In genomic region chr14:50823051-50823762, GRCh38 we compare ENCODE assay signal across 8 cellular contexts. TPM values are rescaled to one million over a fixed set of nuclear protein-coding genes. Genes with fewer than 3 reads are reported as not detected.
DNase-seq lines count a peak whose midpoint lies in the region; ATAC-seq and TF ChIP-seq lines count a peak whose summit lies in the region.
"Had no signal": no experiment of that assay in that cellular context is flagged by ENCODE, and none has a peak within 500 bp of the region (broad histone marks: within the 10 kb centered on the region; RNA-seq: fewer than 3 reads in every experiment).

No MANE protein-coding gene starts in this region.

- peaks cover 0 to 17% (median 2%) of the 10 kb centered on the region in 4 donors for H3K4me1 ChIP-seq in tibial artery

- no peaks in the 10 kb centered on the region for H3K36me3 ChIP-seq in tibial artery

- H3K4me1 Mint-ChIP-seq in activated naive CD8-positive, alpha-beta T cell treated with anti-CD3 and anti-CD28 coated beads for 36 hours = peaks cover 86% of the 10 kb centered on the region
- peaks cover 74% of the 10 kb centered on the region for H3K4me1 Mint-ChIP-seq in nephron progenitor cell

- H3K27me3 ChIP-seq in dorsolateral prefrontal cortex (no peaks in the 10 kb centered on the region), tibial artery (no peaks in the 10 kb centered on the region)

- peaks cover 5% of the 10 kb centered on the region for H3K9me3 Mint-ChIP-seq in activated naive CD8-positive, alpha-beta T cell treated with anti-CD3 and anti-CD28 coated beads for 36 hours
- no peaks in the 10 kb centered on the region for H3K9me3 Mint-ChIP-seq in nephron progenitor cell

- ATAC-seq in GM19397 (IDR thresholded peaks at IDR 0.05; ENCODE audit: unreplicated experiment) (peak; percentile 21), HG03064 (IDR thresholded peaks at IDR 0.05; ENCODE audit: low read depth, unreplicated experiment) (peak; percentile 11)

- peak; percentile 29 for DNase-seq in activated naive CD8-positive, alpha-beta T cell treated with anti-CD3 and anti-CD28 coated beads for 36 hours
- DNase-seq in nephron progenitor cell = no peak
- DNase-seq in dorsolateral prefrontal cortex = no peak
- DNase-seq in NCI-H1105 (lab: John Stamatoyannopoulos, UW) = no peak
- no peak for DNase-seq in tibial artery

- H3K4me3 ChIP-seq in dorsolateral prefrontal cortex = peak overlapping the region in 20 of 59 donors; percentile 0 to 37 (median 17)
- H3K4me3 ChIP-seq in tibial artery = no peak overlapping the region

- H3K27me3 Mint-ChIP-seq in activated naive CD8-positive, alpha-beta T cell treated with anti-CD3 and anti-CD28 coated beads for 36 hours = no peaks in the 10 kb centered on the region
- peaks cover 3% of the 10 kb centered on the region for H3K27me3 Mint-ChIP-seq in nephron progenitor cell (ENCODE audit: low read depth, poor library complexity)

- H3K9me3 ChIP-seq in tibial artery = no peaks in the 10 kb centered on the region

- TF ChIP-seq CTCF in nephron progenitor cell (IDR thresholded peaks at IDR 0.05) (no peak), dorsolateral prefrontal cortex (IDR thresholded peaks at IDR 0.05 in 54 of 56, conservative IDR thresholded peaks at IDR 0.05 in 2 of 56; ENCODE audit: low read depth in 1 of 56, partially characterized antibody in 56 of 56) (no peak), tibial artery (IDR thresholded peaks at IDR 0.05) (no peak)

- peaks cover 53% of the 10 kb centered on the region for H3K36me3 Mint-ChIP-seq in activated naive CD8-positive, alpha-beta T cell treated with anti-CD3 and anti-CD28 coated beads for 36 hours
- peaks cover 34% of the 10 kb centered on the region for H3K36me3 Mint-ChIP-seq in nephron progenitor cell (ENCODE audit: low read depth)

- peak overlapping the region; percentile 91 for H3K27ac Mint-ChIP-seq in activated naive CD8-positive, alpha-beta T cell treated with anti-CD3 and anti-CD28 coated beads for 36 hours
- peak overlapping the region; percentile 48 for H3K27ac Mint-ChIP-seq in nephron progenitor cell

- peak overlapping the region; percentile 74 for H3K4me3 Mint-ChIP-seq in activated naive CD8-positive, alpha-beta T cell treated with anti-CD3 and anti-CD28 coated beads for 36 hours
- H3K4me3 Mint-ChIP-seq in nephron progenitor cell = peak overlapping the region; percentile 31

- intact Hi-C loops in dorsolateral prefrontal cortex (cut with DNase I) (no loop called here), tibial artery (cut with DNase I; ENCODE audit: low total_unique reads) (loop anchor here (5.0 kb wide), 1 partner anchor 316 kb away; no protein-coding TSS in a partner anchor)

- peak overlapping the region in 23 of 59 donors; percentile 1 to 60 (median 25) for H3K27ac ChIP-seq in dorsolateral prefrontal cortex
- no peak overlapping the region for H3K27ac ChIP-seq in tibial artery

RNA-seq across cellular contexts. Expression of gene NIN, which starts 7.8 kb away (rescaled TPM):
- 10 to 100 TPM; 66.6 to 67.9 TPM for total RNA-seq in activated naive CD8-positive, alpha-beta T cell treated with anti-CD3 and anti-CD28 coated beads for 36 hours
- total RNA-seq in dorsolateral prefrontal cortex = 100 to 1,000 TPM in 25 of 120 experiments, 10 to 100 TPM in 95; 64.4 to 125 (median 88.6) TPM

RNA-seq across cellular contexts. Expression of gene ABHD12B, which starts 48.6 kb away (rescaled TPM):
- not detected for total RNA-seq in activated naive CD8-positive, alpha-beta T cell treated with anti-CD3 and anti-CD28 coated beads for 36 hours
- 10 to 100 TPM in 60 of 120 experiments, 1 to 10 TPM in 60; 3.5 to 18.6 (median 10.0) TPM for total RNA-seq in dorsolateral prefrontal cortex
- total RNA-seq: NCI-H460 had no signal

Comparison
In these comparisons a context has a peak if more than half of its experiments do, and no peak if none do; other contexts are left out.
1. RNA of gene ABHD12B, which starts 48.6 kb away (total RNA-seq): 3.5 to 18.6 TPM in dorsolateral prefrontal cortex; not detected in activated naive CD8-positive, alpha-beta T cell treated with anti-CD3 and anti-CD28 coated beads for 36 hours; every median in the first group is over 4 times any median in the second.